9 cellular contexts compared by ENCODE assay signal in the genomic region with DNA sequence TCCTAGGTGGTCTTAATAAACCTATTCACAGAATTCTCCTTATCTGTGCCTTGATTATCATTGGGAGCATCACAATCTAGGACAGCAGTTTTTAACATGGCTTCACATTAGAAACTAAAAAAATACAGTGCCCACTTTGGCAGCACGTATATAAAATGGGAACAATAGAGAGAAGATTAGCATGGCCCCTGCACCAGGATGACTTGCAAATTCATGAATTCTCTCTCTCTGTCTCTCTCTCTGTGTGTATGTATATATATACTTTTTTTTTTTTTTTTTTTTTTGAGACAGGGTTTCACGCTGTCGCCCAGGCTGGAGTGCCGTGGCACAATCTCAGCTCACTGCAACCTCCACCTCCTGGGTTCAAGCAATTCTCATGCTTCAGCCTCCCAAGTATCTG. TPM values are rescaled to one million over a fixed set of nuclear protein-coding genes. Genes with fewer than 3 reads are reported as not detected.
"Had no signal": no experiment of that assay in that cellular context is flagged by ENCODE, and none has a peak within 500 bp of the region (broad histone marks: within the 10 kb centered on the region; RNA-seq: fewer than 3 reads in every experiment).

No MANE protein-coding gene starts in this region.

- H3K4me1 Mint-ChIP-seq: H9, IgD-negative memory B cell had no signal

- H3K27ac ChIP-seq: GM23248, HL-60 had no signal

- H3K9me3 Mint-ChIP-seq: H9, IgD-negative memory B cell had no signal

- H3K4me3 ChIP-seq: GM23248 had no signal

- H3K4me3 Mint-ChIP-seq: H9, IgD-negative memory B cell had no signal

- H3K27ac Mint-ChIP-seq: H9, IgD-negative memory B cell had no signal

- DNase-seq: GM23248, H9, HCEC 1CT, KG1 had no signal

- H3K9ac ChIP-seq: GM23248 had no signal

- H2AFZ ChIP-seq: GM23248 had no signal

- FAIRE-seq: H1, H54 had no signal

- H3K27me3 Mint-ChIP-seq: IgD-negative memory B cell had no signal

RNA-seq across cellular contexts. Expression of a gene that starts 47.9 kb away (rescaled TPM):
- total RNA-seq: HT1080 had no signal
